ENCODE assay signal across 15 cellular contexts in the genomic region with DNA sequence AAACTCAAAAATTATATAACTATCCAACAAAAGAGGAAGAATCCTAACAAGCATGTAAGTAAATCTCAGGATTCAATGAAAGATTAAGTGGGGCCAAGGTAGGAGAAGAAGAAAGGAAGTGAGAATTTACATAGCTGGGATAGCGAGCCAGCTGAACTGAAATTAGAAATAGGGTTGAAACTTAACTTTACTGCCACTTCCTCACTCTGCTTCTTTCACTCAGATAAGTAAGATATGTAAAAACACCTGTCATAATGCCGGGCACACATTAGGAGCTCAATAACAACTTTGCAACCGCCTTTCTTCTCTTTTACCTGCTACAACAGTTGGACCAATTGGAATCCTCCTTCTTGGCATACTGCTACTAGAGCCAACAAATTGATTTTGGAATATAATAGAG.
DNase-seq lines count a peak whose midpoint lies in the region; ATAC-seq, FAIRE-seq and TF ChIP-seq lines count a peak whose summit lies in the region.
"Had no signal": no experiment of that assay in that cellular context is flagged by ENCODE, and none has a peak within 500 bp of the region (broad histone marks: within the 10 kb centered on the region; RNA-seq: fewer than 3 reads in every experiment).

No MANE protein-coding gene starts in this region.

- WGBS in HepG2 (ENCODE audit: low lambda C conversion rate): 15% methylated on average over 3 of the region's 3 CpGs

- no peaks in the 10 kb centered on the region for H3K27me3 ChIP-seq in HepG2 (ENCODE audit: control insufficient read depth in 1 of 2, insufficient read depth in 2 of 2, low read length in 2 of 2)
- H3K27me3 ChIP-seq: testis had no signal

- DNase-seq in T1000 (lab: John Stamatoyannopoulos, UW): no peak
- DNase-seq in CD1c-positive myeloid dendritic cell (ENCODE audit: extremely low spot score): no peak
- DNase-seq in HepG2 (ENCODE audit: low spot score): no peak
- DNase-seq: activated CD4-positive, alpha-beta T cell treated with anti-CD3 and anti-CD28 coated beads, Interleukin-2, amount 10 ng/mL, durations not matched to agents 24 days and 14 days; activated T-cell treated with anti-CD3 and anti-CD28 coated beads, Interleukin-2, amount 50 U/mL, for 72 hours; CD4-positive, CD25-positive, alpha-beta regulatory T cell; NCI-H1092; stimulated activated CD4-positive, alpha-beta T cell treated with anti-CD3 and anti-CD28 coated beads, Interleukin-15, amount 100 ng/mL, for 24 hours; testis had no signal

- no peaks in the 10 kb centered on the region for H4K20me1 ChIP-seq in HepG2 (ENCODE audit: insufficient read depth, low read length)

- H3K27me3 Mint-ChIP-seq in stimulated activated memory B cell treated with anti-CD40 and anti-IgM and Interleukin-4, amounts not matched to agents 10 μg/mL and 1 μg/mL and 100 μg/mL, for 72 hours: no peaks in the 10 kb centered on the region
- H3K27me3 Mint-ChIP-seq: activated CD4-positive, alpha-beta T cell treated with anti-CD3 and anti-CD28 coated beads, Interleukin-2, amount 10 ng/mL, durations not matched to agents 24 days and 14 days; CD4-positive, CD25-positive, alpha-beta regulatory T cell had no signal

- CTCF ChIA-PET in HepG2 (lab: Yijun Ruan, JAX; ENCODE audit: low intra/inter-chr PET ratio, low total read pairs): no interaction called here

- no peaks in the 10 kb centered on the region for H3K9me3 ChIP-seq in HepG2 (ENCODE audit: low read length)
- H3K9me3 ChIP-seq: prostate gland, testis had no signal

- BruUV-seq in HepG2 (replicated peaks; lab: Mats Ljungman, UMichigan): no TSS peak

- H3K9ac ChIP-seq in HepG2 (ENCODE audit: insufficient read depth, low read depth, low read length): no peak overlapping the region

- in situ Hi-C loops in HepG2 (cut with HindIII; ENCODE audit: extremely low pct_ligation_motif_present, low pct_unique_long_range_greater_than_20kb): no loop called here

- no peak overlapping the region for H3K4me2 ChIP-seq in HepG2 (ENCODE audit: low read depth, low read length)

- no peak for TF ChIP-seq POLR2A in HepG2 (IDR thresholded peaks at IDR 0.05; ENCODE audit: insufficient read depth in 1 of 2, low read depth in 2 of 2, low read length in 2 of 2)

- ATAC-seq in GM19324 (IDR thresholded peaks at IDR 0.05; ENCODE audit: low FRiP score, unreplicated experiment) (peak; percentile 79), GM21737 (IDR thresholded peaks at IDR 0.05; ENCODE audit: unreplicated experiment) (peak; percentile 94), HG03159 (IDR thresholded peaks at IDR 0.05; ENCODE audit: unreplicated experiment) (peak; percentile 90), HepG2 (no peak)
- ATAC-seq in stimulated activated memory B cell treated with anti-CD40 and anti-IgM and Interleukin-4, amounts not matched to agents 10 μg/mL and 1 μg/mL and 100 μg/mL, for 72 hours: no peak
- ATAC-seq: activated T-cell treated with anti-CD3 and anti-CD28 coated beads, Interleukin-2, amount 50 U/mL, for 72 hours had no signal

- H3K36me3 Mint-ChIP-seq in stimulated activated memory B cell treated with anti-CD40 and anti-IgM and Interleukin-4, amounts not matched to agents 10 μg/mL and 1 μg/mL and 100 μg/mL, for 72 hours: peaks cover 8% of the 10 kb centered on the region
- H3K36me3 Mint-ChIP-seq: CD4-positive, CD25-positive, alpha-beta regulatory T cell had no signal

- H3K36me3 ChIP-seq in HepG2 (replicated peaks in 1 of 2; ENCODE audit: control insufficient read depth in 1 of 2, insufficient read depth in 2 of 2, low read length in 2 of 2): no peaks in the 10 kb centered on the region
- H3K36me3 ChIP-seq: prostate gland had no signal

- peaks cover 14% of the 10 kb centered on the region for H3K4me1 Mint-ChIP-seq in stimulated activated memory B cell treated with anti-CD40 and anti-IgM and Interleukin-4, amounts not matched to agents 10 μg/mL and 1 μg/mL and 100 μg/mL, for 72 hours
- H3K4me1 Mint-ChIP-seq: activated CD4-positive, alpha-beta T cell treated with anti-CD3 and anti-CD28 coated beads, Interleukin-2, amount 10 ng/mL, durations not matched to agents 24 days and 14 days had no signal

- H3K4me3 Mint-ChIP-seq in stimulated activated memory B cell treated with anti-CD40 and anti-IgM and Interleukin-4, amounts not matched to agents 10 μg/mL and 1 μg/mL and 100 μg/mL, for 72 hours: no peak overlapping the region
- H3K4me3 Mint-ChIP-seq: activated CD4-positive, alpha-beta T cell treated with anti-CD3 and anti-CD28 coated beads, Interleukin-2, amount 10 ng/mL, durations not matched to agents 24 days and 14 days; activated T-cell treated with anti-CD3 and anti-CD28 coated beads, Interleukin-2, amount 50 U/mL, for 72 hours; CD4-positive, CD25-positive, alpha-beta regulatory T cell had no signal

- no peak overlapping the region for H3K4me3 ChIP-seq in HepG2 (replicated peaks in 1 of 3; ENCODE audit: insufficient read depth in 1 of 3, low read depth in 2 of 3, low read length in 3 of 3)
- H3K4me3 ChIP-seq: prostate gland, testis had no signal

- intact Hi-C loops in HepG2 (cut with micrococcal nuclease; ENCODE audit: unreplicated experiment): no loop called here

- H3K27ac Mint-ChIP-seq in stimulated activated memory B cell treated with anti-CD40 and anti-IgM and Interleukin-4, amounts not matched to agents 10 μg/mL and 1 μg/mL and 100 μg/mL, for 72 hours: peak overlapping the region; percentile 24
- H3K27ac Mint-ChIP-seq: activated CD4-positive, alpha-beta T cell treated with anti-CD3 and anti-CD28 coated beads, Interleukin-2, amount 10 ng/mL, durations not matched to agents 24 days and 14 days; activated T-cell treated with anti-CD3 and anti-CD28 coated beads, Interleukin-2, amount 50 U/mL, for 72 hours had no signal

- no peak overlapping the region for H2AFZ ChIP-seq in HepG2 (ENCODE audit: low read length)

- H3K9me3 Mint-ChIP-seq in stimulated activated memory B cell treated with anti-CD40 and anti-IgM and Interleukin-4, amounts not matched to agents 10 μg/mL and 1 μg/mL and 100 μg/mL, for 72 hours: no peaks in the 10 kb centered on the region
- H3K9me3 Mint-ChIP-seq: activated CD4-positive, alpha-beta T cell treated with anti-CD3 and anti-CD28 coated beads, Interleukin-2, amount 10 ng/mL, durations not matched to agents 24 days and 14 days; activated T-cell treated with anti-CD3 and anti-CD28 coated beads, Interleukin-2, amount 50 U/mL, for 72 hours; CD4-positive, CD25-positive, alpha-beta regulatory T cell had no signal

- TF ChIP-seq CTCF in HepG2 (CRISPR knock-in tag; IDR thresholded peaks at IDR 0.05): no peak

- POLR2A ChIA-PET in HepG2 (lab: Yijun Ruan, JAX): no interaction called here

- H3K79me2 ChIP-seq in HepG2 (ENCODE audit: insufficient read depth, low read length): no peaks in the 10 kb centered on the region

- FAIRE-seq in HepG2 (lab: Jason Lieb, UNC): no peak

- H3K4me1 ChIP-seq in HepG2 (ENCODE audit: insufficient read depth, low read length): no peaks in the 10 kb centered on the region
- H3K4me1 ChIP-seq: prostate gland, testis had no signal

- H3K27ac ChIP-seq in HepG2 (ENCODE audit: extremely low read length, insufficient read depth, low read length): no peak overlapping the region
- H3K27ac ChIP-seq: epithelial cell of prostate, prostate gland, testis had no signal

- TF ChIP-seq EP300 in HepG2 (IDR thresholded peaks at IDR 0.05; ENCODE audit: low read depth in 2 of 2, low read length in 2 of 2) (no peak), HepG2 (CRISPR knock-in tag; IDR thresholded peaks at IDR 0.05; ENCODE audit: borderline replicate concordance) (no peak)

- no peak for TF ChIP-seq RAD21 in HepG2 (CRISPR knock-in tag; IDR thresholded peaks at IDR 0.05)

TF ChIP-seq in HepG2, 621 proteins besides CTCF, POLR2A, EP300 and RAD21:
- no peak for TF ChIP-seq ZSCAN21 (CRISPR knock-in tag; IDR thresholded peaks at IDR 0.05; ENCODE audit: borderline replicate concordance)

Comparison
In these comparisons a context has a peak if more than half of its experiments do, and no peak if none do; other contexts are left out.
1. ATAC-seq: peak in GM19324 (single experiment), GM21737 (single experiment) and HG03159 (single experiment); none in stimulated activated memory B cell treated with anti-CD40 and anti-IgM and Interleukin-4, amounts not matched to agents 10 μg/mL and 1 μg/mL and 100 μg/mL, for 72 hours (single experiment) and HepG2 (single experiment).